In the genomic region with DNA sequence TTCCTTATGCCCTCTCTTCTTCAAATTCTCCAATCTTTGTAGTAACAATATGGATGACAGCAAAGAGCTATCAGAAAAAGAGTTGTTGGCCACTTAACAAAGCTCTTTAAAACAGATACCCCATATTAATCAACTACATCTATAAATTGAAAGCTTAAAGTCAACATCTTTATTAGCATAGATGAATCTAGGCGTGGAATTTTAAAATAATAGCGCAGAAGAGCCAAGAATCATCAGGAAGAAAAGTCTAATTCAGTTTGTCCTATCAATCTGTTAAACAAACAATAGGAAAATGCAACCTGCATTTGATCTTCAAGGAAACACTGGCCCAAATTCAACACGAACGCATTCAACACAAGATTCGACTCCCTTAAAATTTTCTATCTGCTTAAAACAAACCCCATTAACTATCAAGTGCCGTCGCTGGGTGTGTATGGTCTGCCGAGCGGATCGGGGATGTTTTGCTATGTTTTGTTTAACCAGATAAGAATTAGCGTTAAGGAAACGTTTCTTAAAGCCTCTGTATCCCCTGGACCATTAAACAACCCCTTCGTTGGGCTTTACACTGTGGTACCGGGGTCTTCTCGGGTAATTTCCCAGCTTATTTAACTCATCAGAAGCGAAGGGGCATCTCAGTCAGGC, we compare ENCODE assay signal across 8 cellular contexts. TPM values are rescaled to one million over a fixed set of nuclear protein-coding genes. Genes with fewer than 3 reads are reported as not detected.
DNase-seq lines count a peak whose midpoint lies in the region; ATAC-seq, FAIRE-seq and TF ChIP-seq lines count a peak whose summit lies in the region.

No MANE protein-coding gene starts in this region.

- TF ChIP-seq CTCF in C4-2B (conservative IDR thresholded peaks at IDR 0.05) (no peak; the same call in 1 of the 2 replicates), Panc1 (IDR thresholded peaks at IDR 0.05) (no peak; the same call in 1 of the 2 replicates)

- no CpG with 5 or more reads among the region's 16 CpGs for whole genome bisulfite sequencing in trophoblast cell (ENCODE audit: extremely low coverage, insufficient coverage, insufficient read length)

- H3K4me1 ChIP-seq in Panc1 (ENCODE audit: control insufficient read depth, insufficient read depth, low read length) = peaks cover 53% of the 10 kb centered on the region
- H3K4me1 ChIP-seq in trophoblast cell (ENCODE audit: control insufficient read depth in 1 of 2, insufficient read depth in 2 of 2, low read length in 2 of 2) = peaks cover 0 to 2% of the 10 kb centered on the region in 2 experiments

- intact Hi-C loops in Panc1 (cut with micrococcal nuclease; ENCODE audit: unreplicated experiment) = loop anchor here (5.0 kb wide), 2 partner anchors 52 to 107 kb away; no protein-coding TSS in a partner anchor

- H2AK5ac ChIP-seq in trophoblast cell (ENCODE audit: low read length) = no peak overlapping the region

- H3K23ac ChIP-seq in trophoblast cell (ENCODE audit: low read length) = no peak overlapping the region

- BruUV-seq in Panc1 (replicated peaks; lab: Mats Ljungman, UMichigan) = TSS peak; percentile 72

- H3K14ac ChIP-seq in trophoblast cell (ENCODE audit: low read length) = no peak overlapping the region

- H4K91ac ChIP-seq in trophoblast cell (ENCODE audit: low read depth, low read length) = no peak overlapping the region

- H3K27ac ChIP-seq in C4-2B (peak overlapping the region; percentile 71), Panc1 (ENCODE audit: low read length) (peak overlapping the region; percentile 89), epithelial cell of prostate (peak overlapping the region; percentile 68), trophoblast cell (ENCODE audit: low read depth, low read length) (no peak overlapping the region)

- H3K4me3 ChIP-seq in Panc1 (ENCODE audit: low read depth in 2 of 2, low read length in 2 of 2) (peak overlapping the region; percentile 76 to 98), trophoblast cell (ENCODE audit: low read depth, low read length) (peak overlapping the region; percentile 87)

- peak overlapping the region; percentile 31 for H3K9ac ChIP-seq in trophoblast cell (ENCODE audit: low read length)

- H3K79me1 ChIP-seq in trophoblast cell (ENCODE audit: low read length) = peaks cover 5% of the 10 kb centered on the region

- no peak overlapping the region for H2BK120ac ChIP-seq in trophoblast cell (ENCODE audit: insufficient read depth, low read length, poor library complexity)

- no peak overlapping the region for H4K8ac ChIP-seq in trophoblast cell (ENCODE audit: low read depth, low read length)

- no peak overlapping the region for H2BK12ac ChIP-seq in trophoblast cell (ENCODE audit: low read length)

- H3K27me3 ChIP-seq in Panc1 (ENCODE audit: control insufficient read depth, insufficient read depth, low read length) (no peaks in the 10 kb centered on the region), trophoblast cell (ENCODE audit: insufficient read depth, low read length) (no peaks in the 10 kb centered on the region)

- POLR2A ChIA-PET in Panc1 (lab: Charles Lee) = interaction anchor here (0.7 to 1.5 kb wide), 5 partner anchors 10 to 106 kb away, joined by 3 to 5 read pairs (median 3); no protein-coding TSS in a partner anchor

- in situ Hi-C loops in Panc1 (cut with HindIII; ENCODE audit: low pct_unique_long_range_greater_than_20kb, low sequenced_read_pairs) = no loop called here

- peak overlapping the region; percentile 81 for H3K4me2 ChIP-seq in trophoblast cell (ENCODE audit: low read length)

- no peak overlapping the region for H2AFZ ChIP-seq in trophoblast cell (ENCODE audit: insufficient read depth, low read length, poor library complexity)

- no peak overlapping the region for H4K12ac ChIP-seq in trophoblast cell (ENCODE audit: low read depth, low read length)

- H3K9me3 ChIP-seq in Panc1 (ENCODE audit: control insufficient read depth, insufficient read depth, low read depth, low read length) (no peaks in the 10 kb centered on the region), trophoblast cell (ENCODE audit: insufficient read depth, low read depth, low read length) (no peaks in the 10 kb centered on the region)

- H3K36me3 ChIP-seq in Panc1 (ENCODE audit: control insufficient read depth, insufficient read depth, low read length) (peaks cover 3% of the 10 kb centered on the region; the same call in 1 of the 2 replicates), trophoblast cell (ENCODE audit: control insufficient read depth in 1 of 2, insufficient read depth in 2 of 2, low read length in 2 of 2) (no peaks in the 10 kb centered on the region)

- FAIRE-seq in RCC 7860 (lab: Jason Lieb, UNC) = no peak

- peaks cover 1% of the 10 kb centered on the region for H3K79me2 ChIP-seq in trophoblast cell (ENCODE audit: control insufficient read depth, insufficient read depth, low read length, poor library complexity)

- DNase-seq in Panc1 (ENCODE audit: low read depth, low spot score) (no peak), epithelial cell of prostate (ENCODE audit: low read depth, low spot score) (no peak), trophoblast cell (no peak), RCC 7860 (ENCODE audit: low spot score) (no peak), hepatic stellate cell (ENCODE audit: low spot score) (no peak)
- DNase-seq in activated CD8-positive, alpha-beta memory T cell treated with anti-CD3 and anti-CD28 coated beads for 24 hours = no peak

- H3K18ac ChIP-seq in trophoblast cell (ENCODE audit: low read length) = no peak overlapping the region

- no peak overlapping the region for H2BK5ac ChIP-seq in trophoblast cell (ENCODE audit: low read depth, low read length, poor library complexity)

- no peak overlapping the region for H3K4ac ChIP-seq in trophoblast cell (ENCODE audit: low read depth, low read length)

- CTCF ChIA-PET in Panc1 (lab: Charles Lee) = interaction anchor here (0.8 to 2.8 kb wide), 2 partner anchors 23 to 106 kb away, joined by 3 to 16 read pairs; no protein-coding TSS in a partner anchor

- ATAC-seq in GM21528 (IDR thresholded peaks at IDR 0.05; ENCODE audit: low FRiP score, unreplicated experiment) (peak; percentile 0), Panc1 (no peak)

RNA-seq across cellular contexts. Expression of gene LYST, which starts 1.0 kb away (rescaled TPM):
- 75.2 TPM for total RNA-seq in Panc1 (2021; ENCODE audit: unreplicated experiment)
- polyA plus RNA-seq in Panc1 (2012; ENCODE audit: insufficient read length) = 19.4 TPM
- polyA plus RNA-seq in trophoblast cell (2013) = 2.4 and 2.7 TPM in 2 replicates
